7 cellular contexts compared by ENCODE assay signal in the genomic region with DNA sequence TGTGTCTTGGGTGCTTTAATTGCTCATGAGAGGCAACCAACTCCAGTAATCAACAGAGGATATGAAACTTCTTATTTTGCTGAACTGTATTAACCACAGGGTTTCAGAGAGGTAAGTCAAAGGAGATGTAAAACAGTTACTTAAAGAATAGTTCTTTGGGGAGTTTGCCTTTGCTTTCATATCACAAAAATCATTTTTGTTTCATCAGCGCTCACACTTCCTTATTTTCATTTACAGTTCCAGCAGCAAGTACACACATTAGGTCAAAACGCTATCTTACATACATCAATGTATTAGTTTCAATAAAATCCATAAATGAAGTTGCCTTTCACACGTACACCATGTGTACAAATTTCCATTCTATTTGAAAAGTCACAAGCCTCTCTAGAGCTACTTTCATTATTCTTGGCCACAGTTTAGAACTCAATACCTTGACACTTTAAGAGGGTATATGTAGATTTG. TPM values are rescaled to one million over a fixed set of nuclear protein-coding genes. Genes with fewer than 3 reads are reported as not detected.
DNase-seq lines count a peak whose midpoint lies in the region; ATAC-seq and TF ChIP-seq lines count a peak whose summit lies in the region.

No MANE protein-coding gene starts in this region.

- H3K4me1 Mint-ChIP-seq in natural killer cell, result peaks cover 31 to 37% of the 10 kb centered on the region in 2 donors

- peak; percentile 58 for DNase-seq in NB4 (ENCODE audit: low read depth)
- no peak for DNase-seq in natural killer cell
- no peak for DNase-seq in globus pallidus (ENCODE audit: low spot score)
- DNase-seq in SHP77 (lab: John Stamatoyannopoulos, UW), result no peak
- no peak for DNase-seq in iPS-NIHi7 (ENCODE audit: extremely low spot score)

- ATAC-seq in GM18907 (IDR thresholded peaks at IDR 0.05; ENCODE audit: unreplicated experiment) (peak; percentile 97), HG02642 (IDR thresholded peaks at IDR 0.05; ENCODE audit: poor library complexity, unreplicated experiment) (peak; percentile 96), natural killer cell (peak; percentile 60 to 66 (median 64))

- no peaks in the 10 kb centered on the region for H3K27me3 Mint-ChIP-seq in natural killer cell (ENCODE audit: low read depth in 2 of 2)

- intact Hi-C loops in natural killer cell (cut with micrococcal nuclease), result no loop called here

- TF ChIP-seq POLR2A in NB4 (IDR thresholded peaks at IDR 0.05; ENCODE audit: extremely low read depth, insufficient read length), result no peak

- TF ChIP-seq CTCF in NB4 (IDR thresholded peaks at IDR 0.05; ENCODE audit: low read depth, low read length) (no peak), natural killer cell (IDR thresholded peaks at IDR 0.05) (no peak)

- H3K4me3 Mint-ChIP-seq in natural killer cell, result peak overlapping the region; percentile 22

- H3K9me3 Mint-ChIP-seq in natural killer cell, result no peaks in the 10 kb centered on the region

- peak overlapping the region; percentile 82 to 94 for H3K27ac Mint-ChIP-seq in natural killer cell

- no peaks in the 10 kb centered on the region for H3K36me3 Mint-ChIP-seq in natural killer cell

- H3K4me3 ChIP-seq in NB4 (ENCODE audit: low read depth, low read length), result no peak overlapping the region

RNA-seq across cellular contexts. Expression of a gene that starts 50.1 kb away (rescaled TPM):
- 10 to 100 TPM; 36.3 to 63.1 (median 59.9) TPM for total RNA-seq in natural killer cell
